In genomic region chr20:12941025-12941424, GRCh38 we compare ENCODE assay signal across 28 cellular contexts.
"Had no signal": no experiment of that assay in that cellular context is flagged by ENCODE, and none has a peak within 500 bp of the region (broad histone marks: within the 10 kb centered on the region; RNA-seq: fewer than 3 reads in every experiment).

No MANE protein-coding gene starts in this region.

- H3K36me3 ChIP-seq: brain microvascular endothelial cell, colonic mucosa, right lobe of liver, stomach, suprapubic skin, tibial nerve, WERI-Rb-1 had no signal

- DNase-seq: activated CD4-positive, alpha-beta T cell treated with anti-CD3 and anti-CD28 coated beads, Interleukin-2, amount 10 ng/mL, durations not matched to agents 7 days and 5 days; activated CD4-positive, CD25-positive, alpha-beta regulatory T cell treated with anti-CD3 and anti-CD28 coated beads, Interleukin-2, amount 50 U/mL, for 72 hours; activated CD8-positive, alpha-beta memory T cell treated with anti-CD3 and anti-CD28 coated beads, Interleukin-2, amount 10 ng/mL, durations not matched to agents 7 days and 5 days; activated CD8-positive, alpha-beta T cell treated with anti-CD3 and anti-CD28 coated beads for 36 hours; activated gamma-delta T cell; activated naive CD4-positive, alpha-beta T cell treated with anti-CD3 and anti-CD28 coated beads, Interleukin-2, amount 50 U/mL, for 16 hours; anterior cingulate cortex; brain microvascular endothelial cell; colonic mucosa; glutamatergic neuron; hippocampal formation; left cardiac atrium; mesenchymal stem cell; mucosa of descending colon; naive B cell; occipital lobe; right lobe of liver; stimulated activated CD4-positive, alpha-beta T cell treated with anti-CD3 and anti-CD28 coated beads, Interleukin-15, amount 100 ng/mL, for 24 hours; stomach; T-cell; WERI-Rb-1 had no signal

- H3K27me3 ChIP-seq: brain microvascular endothelial cell, colonic mucosa, right lobe of liver, stomach, suprapubic skin, tibial nerve had no signal

- FAIRE-seq: frontal cortex, islet of Langerhans, TTC549 had no signal

- H3K4me3 ChIP-seq: colonic mucosa, mucosa of descending colon, right lobe of liver, smooth muscle cell, stomach, suprapubic skin, tibial nerve had no signal

- ATAC-seq: activated CD8-positive, alpha-beta memory T cell treated with anti-CD3 and anti-CD28 coated beads, Interleukin-2, amount 10 ng/mL, durations not matched to agents 7 days and 5 days; activated CD8-positive, alpha-beta T cell treated with anti-CD3 and anti-CD28 coated beads for 36 hours; left cardiac atrium; mucosa of descending colon; stimulated activated memory B cell treated with anti-CD40 and anti-IgM and Interleukin-4, amounts not matched to agents 10 μg/mL and 1 μg/mL and 100 μg/mL, for 72 hours; T-cell had no signal
